Comparison of ENCODE assay signal across 22 cellular contexts in the genomic region with DNA sequence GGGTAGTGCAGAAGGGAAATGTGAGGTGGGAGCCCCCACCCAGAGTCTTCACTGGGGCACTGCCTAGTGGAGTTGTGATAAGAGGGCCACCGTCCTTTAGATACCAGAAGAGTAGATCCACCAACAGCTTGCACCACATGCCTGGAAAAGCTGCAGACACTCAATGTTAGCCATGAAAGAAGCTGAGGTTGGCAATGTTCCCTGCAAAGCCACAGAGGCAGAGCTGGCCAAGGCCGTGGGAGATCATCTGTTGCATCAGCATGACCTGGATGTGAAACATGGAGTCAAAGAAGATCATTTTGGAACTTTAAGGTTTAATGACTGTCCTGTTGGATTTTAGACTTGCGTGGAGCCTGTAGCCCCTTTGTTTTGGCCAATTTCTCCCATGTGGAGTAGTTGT.
DNase-seq lines count a peak whose midpoint lies in the region; ATAC-seq, FAIRE-seq and TF ChIP-seq lines count a peak whose summit lies in the region.
"Had no signal": no experiment of that assay in that cellular context is flagged by ENCODE, and none has a peak within 500 bp of the region (broad histone marks: within the 10 kb centered on the region; RNA-seq: fewer than 3 reads in every experiment).

No MANE protein-coding gene starts in this region.

- no peaks in the 10 kb centered on the region for H3K4me1 Mint-ChIP-seq in astrocyte (ENCODE audit: low read depth, unreplicated experiment)
- H3K4me1 Mint-ChIP-seq in natural killer cell treated with Interleukin-12 subunit alpha and Interleukin-12 subunit beta and Interleukin-15 and Interleukin-18, amount 100 ng/mL, for 72 hours (ENCODE audit: low read depth in 2 of 2): no peaks in the 10 kb centered on the region
- no peaks in the 10 kb centered on the region for H3K4me1 Mint-ChIP-seq in stimulated activated memory B cell treated with anti-CD40 and anti-IgM and Interleukin-4, amounts not matched to agents 10 μg/mL and 1 μg/mL and 100 μg/mL, for 72 hours
- H3K4me1 Mint-ChIP-seq: B cell; CD4-positive, CD25-positive, alpha-beta regulatory T cell had no signal

- peak; percentile 32 for DNase-seq in LHCN-M2 (ENCODE audit: low read depth)
- DNase-seq in astrocyte (ENCODE audit: low read depth): peak; percentile 58
- DNase-seq in dorsolateral prefrontal cortex: no peak
- DNase-seq in natural killer cell treated with Interleukin-12 subunit alpha and Interleukin-12 subunit beta and Interleukin-15 and Interleukin-18, amount 100 ng/mL, for 72 hours (ENCODE audit: low spot score): no peak
- DNase-seq in heart right ventricle: no peak
- DNase-seq: Caco-2; CD4-positive, CD25-positive, alpha-beta regulatory T cell; EL; GOT3; MV-4-11; NCI-H1694 treated with DMSO at 0.1 percent for 48 hours; NCI-H2107; NCI-H510A; NCI-H774; SHP77 had no signal

- no peaks in the 10 kb centered on the region for H3K79me2 ChIP-seq in astrocyte (ENCODE audit: insufficient read depth, low read length)

- H3K4me3 Mint-ChIP-seq in astrocyte (ENCODE audit: unreplicated experiment): no peak overlapping the region
- no peak overlapping the region for H3K4me3 Mint-ChIP-seq in natural killer cell treated with Interleukin-12 subunit alpha and Interleukin-12 subunit beta and Interleukin-15 and Interleukin-18, amount 100 ng/mL, for 72 hours
- H3K4me3 Mint-ChIP-seq in stimulated activated memory B cell treated with anti-CD40 and anti-IgM and Interleukin-4, amounts not matched to agents 10 μg/mL and 1 μg/mL and 100 μg/mL, for 72 hours: no peak overlapping the region
- H3K4me3 Mint-ChIP-seq: B cell; CD4-positive, CD25-positive, alpha-beta regulatory T cell had no signal

- 69% methylated on average over 3 of the region's 3 CpGs for WGBS in heart right ventricle, 2 donors

- no peak for FAIRE-seq in astrocyte (lab: Jason Lieb, UNC)
- FAIRE-seq: GM12878, GM19239, K562 had no signal

- no peak overlapping the region for H3K27ac Mint-ChIP-seq in astrocyte (ENCODE audit: unreplicated experiment)
- H3K27ac Mint-ChIP-seq in natural killer cell treated with Interleukin-12 subunit alpha and Interleukin-12 subunit beta and Interleukin-15 and Interleukin-18, amount 100 ng/mL, for 72 hours: no peak overlapping the region
- no peak overlapping the region for H3K27ac Mint-ChIP-seq in stimulated activated memory B cell treated with anti-CD40 and anti-IgM and Interleukin-4, amounts not matched to agents 10 μg/mL and 1 μg/mL and 100 μg/mL, for 72 hours
- H3K27ac Mint-ChIP-seq: B cell; CD4-positive, CD25-positive, alpha-beta regulatory T cell had no signal

- no peaks in the 10 kb centered on the region for H3K36me3 ChIP-seq in astrocyte (ENCODE audit: insufficient read depth, low read length)
- no peaks in the 10 kb centered on the region for H3K36me3 ChIP-seq in heart right ventricle

- no peaks in the 10 kb centered on the region for H3K27me3 ChIP-seq in astrocyte (ENCODE audit: insufficient read depth, low read length)
- H3K27me3 ChIP-seq in dorsolateral prefrontal cortex: no peaks in the 10 kb centered on the region
- H3K27me3 ChIP-seq in layer of hippocampus (ENCODE audit: control insufficient read depth, insufficient read depth, low read length): no peaks in the 10 kb centered on the region
- H3K27me3 ChIP-seq in heart right ventricle: no peaks in the 10 kb centered on the region

- H2AFZ ChIP-seq in astrocyte (ENCODE audit: low read depth, low read length): no peak overlapping the region

- H3K27ac ChIP-seq in astrocyte (ENCODE audit: low read depth, low read length) (no peak overlapping the region), dorsolateral prefrontal cortex (peak overlapping the region in 40 of 59 donors; percentile 5 to 82 (median 56)), layer of hippocampus (ENCODE audit: low read depth, low read length) (peak overlapping the region; percentile 69), heart right ventricle (no peak overlapping the region)

- no peak for TF ChIP-seq CTCF in astrocyte (IDR thresholded peaks at IDR 0.05; ENCODE audit: insufficient read depth, low read depth, low read length)
- TF ChIP-seq CTCF in dorsolateral prefrontal cortex (IDR thresholded peaks at IDR 0.05 in 54 of 56, conservative IDR thresholded peaks at IDR 0.05 in 2 of 56; ENCODE audit: low read depth in 1 of 56, partially characterized antibody in 56 of 56): no peak
- no peak for TF ChIP-seq CTCF in heart right ventricle (IDR thresholded peaks at IDR 0.05)

- no peaks in the 10 kb centered on the region for H3K27me3 Mint-ChIP-seq in astrocyte (ENCODE audit: low read depth, unreplicated experiment)
- H3K27me3 Mint-ChIP-seq in natural killer cell treated with Interleukin-12 subunit alpha and Interleukin-12 subunit beta and Interleukin-15 and Interleukin-18, amount 100 ng/mL, for 72 hours: no peaks in the 10 kb centered on the region
- no peaks in the 10 kb centered on the region for H3K27me3 Mint-ChIP-seq in stimulated activated memory B cell treated with anti-CD40 and anti-IgM and Interleukin-4, amounts not matched to agents 10 μg/mL and 1 μg/mL and 100 μg/mL, for 72 hours
- H3K27me3 Mint-ChIP-seq: B cell; CD4-positive, CD25-positive, alpha-beta regulatory T cell had no signal

- H3K9me3 Mint-ChIP-seq in astrocyte (ENCODE audit: unreplicated experiment): peaks cover 3% of the 10 kb centered on the region
- H3K9me3 Mint-ChIP-seq in natural killer cell treated with Interleukin-12 subunit alpha and Interleukin-12 subunit beta and Interleukin-15 and Interleukin-18, amount 100 ng/mL, for 72 hours: peaks cover 16% of the 10 kb centered on the region
- H3K9me3 Mint-ChIP-seq in stimulated activated memory B cell treated with anti-CD40 and anti-IgM and Interleukin-4, amounts not matched to agents 10 μg/mL and 1 μg/mL and 100 μg/mL, for 72 hours: no peaks in the 10 kb centered on the region

- no peaks in the 10 kb centered on the region for H3K9me3 ChIP-seq in astrocyte (ENCODE audit: insufficient read depth, low read depth, low read length)
- peaks cover 0 to 48% (median 0%) of the 10 kb centered on the region in 11 donors for H3K9me3 ChIP-seq in heart right ventricle
- H3K9me3 ChIP-seq: Caco-2 had no signal

- H3K36me3 Mint-ChIP-seq in astrocyte (ENCODE audit: low read depth, unreplicated experiment): no peaks in the 10 kb centered on the region
- H3K36me3 Mint-ChIP-seq in natural killer cell treated with Interleukin-12 subunit alpha and Interleukin-12 subunit beta and Interleukin-15 and Interleukin-18, amount 100 ng/mL, for 72 hours: peaks cover 11% of the 10 kb centered on the region
- H3K36me3 Mint-ChIP-seq in stimulated activated memory B cell treated with anti-CD40 and anti-IgM and Interleukin-4, amounts not matched to agents 10 μg/mL and 1 μg/mL and 100 μg/mL, for 72 hours: no peaks in the 10 kb centered on the region
- H3K36me3 Mint-ChIP-seq: CD4-positive, CD25-positive, alpha-beta regulatory T cell had no signal

- no peaks in the 10 kb centered on the region for H4K20me1 ChIP-seq in astrocyte (ENCODE audit: insufficient read depth, low read length)

- H3K4me2 ChIP-seq in astrocyte (ENCODE audit: low read length): no peak overlapping the region

- intact Hi-C loops in dorsolateral prefrontal cortex (cut with DNase I) (loop anchor here in 1 of 2 donors (10.0 kb wide), 2 partner anchors 153 to 307 kb away; no protein-coding TSS in a partner anchor), heart right ventricle (cut with DNase I) (no loop called here)

- no peak overlapping the region for H3K9ac ChIP-seq in astrocyte (ENCODE audit: low read length)

- H3K4me3 ChIP-seq in astrocyte (ENCODE audit: insufficient read depth, low read depth, low read length) (no peak overlapping the region), dorsolateral prefrontal cortex (no peak overlapping the region), heart right ventricle (no peak overlapping the region)
- H3K4me3 ChIP-seq: GM12878, K562 had no signal

- ATAC-seq in natural killer cell treated with Interleukin-12 subunit alpha and Interleukin-12 subunit beta and Interleukin-15 and Interleukin-18, amount 100 ng/mL, for 72 hours: no peak
- ATAC-seq in HG02759 (IDR thresholded peaks at IDR 0.05; ENCODE audit: unreplicated experiment) (no peak), heart right ventricle (no peak)
- ATAC-seq in stimulated activated memory B cell treated with anti-CD40 and anti-IgM and Interleukin-4, amounts not matched to agents 10 μg/mL and 1 μg/mL and 100 μg/mL, for 72 hours: no peak
- ATAC-seq: GM12878, K562 had no signal

- H3K4me1 ChIP-seq in astrocyte (ENCODE audit: insufficient read depth, low read length) (peaks cover 3% of the 10 kb centered on the region), heart right ventricle (no peaks in the 10 kb centered on the region)
- H3K4me1 ChIP-seq: Caco-2 had no signal

Comparison
In these comparisons a context has a peak if more than half of its experiments do, and no peak if none do; other contexts are left out.
1. DNase-seq: peak in LHCN-M2 (single experiment) and astrocyte (single experiment); none in dorsolateral prefrontal cortex (0 of 10), natural killer cell treated with Interleukin-12 subunit alpha and Interleukin-12 subunit beta and Interleukin-15 and Interleukin-18, amount 100 ng/mL, for 72 hours (single experiment) and heart right ventricle (0 of 2).
2. H3K27ac ChIP-seq: peak in dorsolateral prefrontal cortex (40 of 59) and layer of hippocampus (single experiment); none in astrocyte (single experiment) and heart right ventricle (0 of 10).